8 cellular contexts compared by ENCODE assay signal in the genomic region with DNA sequence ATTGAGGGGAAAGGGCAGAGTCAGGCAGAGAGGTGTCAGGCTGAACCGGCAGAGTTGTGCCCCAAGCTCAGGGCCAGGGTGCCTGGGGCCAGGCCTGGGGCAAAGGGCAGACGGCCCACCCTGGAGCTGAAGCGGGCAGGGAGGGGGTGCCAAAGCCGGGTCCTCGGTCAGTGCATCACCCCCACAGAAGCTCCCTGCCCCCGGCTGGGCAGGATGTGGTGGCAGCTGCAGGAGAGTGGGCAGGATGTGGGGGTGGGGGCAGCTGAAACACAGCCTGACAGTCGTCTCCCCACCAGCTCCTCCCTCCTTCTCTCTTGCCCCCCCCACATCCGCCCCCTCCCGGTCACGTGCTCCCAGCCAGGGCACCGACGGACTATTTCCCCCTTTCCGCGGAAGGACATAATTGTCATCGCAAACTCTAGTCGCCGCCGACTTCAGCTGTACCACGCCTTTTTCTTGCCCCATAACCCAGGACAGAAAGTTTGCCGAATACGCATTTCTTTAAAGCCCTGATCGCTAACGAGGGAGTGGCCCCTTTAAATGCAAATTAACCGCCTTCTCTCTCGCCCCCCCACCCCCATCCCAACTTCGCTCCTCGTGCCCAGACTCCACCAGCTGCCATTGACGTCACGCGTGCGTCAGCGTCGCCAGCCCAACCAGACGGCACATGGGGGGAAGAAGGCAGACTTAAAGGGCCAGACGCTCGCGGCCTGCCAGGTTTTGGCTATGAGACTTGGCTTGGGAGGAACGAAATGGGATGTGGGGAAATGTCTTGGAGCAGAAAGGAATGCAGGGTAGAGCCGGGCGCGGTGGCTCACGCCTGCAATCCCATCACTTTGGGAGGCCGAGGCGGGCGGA. TPM values are rescaled to one million over a fixed set of nuclear protein-coding genes. Genes with fewer than 3 reads are reported as not detected.
A peak's percentile ranks its signal among the peaks of the same experiment; 100 is the strongest.
DNase-seq lines count a peak whose midpoint lies in the region; ATAC-seq and TF ChIP-seq lines count a peak whose summit lies in the region.

No MANE protein-coding gene starts in this region.

- peaks cover 60% of the 10 kb centered on the region for H3K4me1 ChIP-seq in Loucy (ENCODE audit: insufficient read depth, low read length, poor library complexity, severe bottlenecking)
- peaks cover 40% of the 10 kb centered on the region for H3K4me1 ChIP-seq in RWPE2 (ENCODE audit: insufficient read depth, poor library complexity, severe bottlenecking)

- H3K9me3 ChIP-seq in Loucy (ENCODE audit: insufficient read depth, low read depth, low read length), result no peaks in the 10 kb centered on the region
- no peaks in the 10 kb centered on the region for H3K9me3 ChIP-seq in RWPE2 (ENCODE audit: severe bottlenecking)

- H3K9me3 Mint-ChIP-seq in natural killer cell, result no peaks in the 10 kb centered on the region
- H3K9me3 Mint-ChIP-seq in stimulated activated naive B cell treated with anti-CD40 and anti-IgM and Interleukin-4, amounts not matched to agents 10 μg/mL and 1 μg/mL and 100 μg/mL, for 72 hours, result no peaks in the 10 kb centered on the region

- peaks cover 67 to 74% of the 10 kb centered on the region in 2 donors for H3K4me1 Mint-ChIP-seq in natural killer cell
- H3K4me1 Mint-ChIP-seq in stimulated activated naive B cell treated with anti-CD40 and anti-IgM and Interleukin-4, amounts not matched to agents 10 μg/mL and 1 μg/mL and 100 μg/mL, for 72 hours, result peaks cover 50 to 54% of the 10 kb centered on the region in 2 donors

- H3K27ac ChIP-seq in RWPE2 (ENCODE audit: poor library complexity, severe bottlenecking), result peak overlapping the region; percentile 96

- H4K20me1 ChIP-seq in Loucy (ENCODE audit: insufficient read depth, low read length, poor library complexity, severe bottlenecking), result peaks cover 3% of the 10 kb centered on the region

- H3K9ac ChIP-seq in Loucy (ENCODE audit: low read depth, low read length, poor library complexity, severe bottlenecking), result peak overlapping the region; percentile 95

- H3K4me3 Mint-ChIP-seq in natural killer cell, result peak overlapping the region; percentile 85
- H3K4me3 Mint-ChIP-seq in stimulated activated naive B cell treated with anti-CD40 and anti-IgM and Interleukin-4, amounts not matched to agents 10 μg/mL and 1 μg/mL and 100 μg/mL, for 72 hours, result peak overlapping the region; percentile 73 to 79

- DNase-seq in DMS114 treated with DMSO at 0.1 percent for 48 hours (lab: John Stamatoyannopoulos, UW; ENCODE audit: unreplicated experiment) (peak; percentile 97), RWPE2 (ENCODE audit: low spot score) (peak; percentile 99), fibroblast of peridontal ligament (ENCODE audit: extremely low read depth) (peak; percentile 99), natural killer cell (peak; percentile 96)
- peak; percentile 97 for DNase-seq in activated T-helper 9 cell treated with anti-CD3 and anti-CD28 coated beads, Interleukin-2, amount 50 U/mL, for 16 hours (ENCODE audit: low read depth)
- peak; percentile 91 for DNase-seq in stimulated activated naive B cell treated with anti-CD40 and anti-IgM and Interleukin-4, amounts not matched to agents 10 μg/mL and 1 μg/mL and 100 μg/mL, for 72 hours

- peak overlapping the region; percentile 82 for H3K4me2 ChIP-seq in Loucy (ENCODE audit: low read depth, low read length, poor library complexity, severe bottlenecking)

- 0 out of 2 replicates have a peak overlapping the region, but pooled peaks have one; percentile 30 for H2AFZ ChIP-seq in Loucy (ENCODE audit: low read length)

- H3K27me3 ChIP-seq in Loucy (ENCODE audit: insufficient read depth, low read length, poor library complexity, severe bottlenecking) (no peaks in the 10 kb centered on the region), RWPE2 (ENCODE audit: insufficient read depth, poor library complexity, severe bottlenecking) (no peaks in the 10 kb centered on the region)

- H3K36me3 ChIP-seq in Loucy (ENCODE audit: insufficient read depth, low read length) (no peaks in the 10 kb centered on the region), RWPE2 (ENCODE audit: low read depth) (no peaks in the 10 kb centered on the region)

- intact Hi-C loops in natural killer cell (cut with micrococcal nuclease), result loop anchor here (1.0 to 5.0 kb wide), 3 partner anchors 16 to 168 kb away; a partner anchor contains a TSS

- no peaks in the 10 kb centered on the region for H3K27me3 Mint-ChIP-seq in natural killer cell (ENCODE audit: low read depth in 2 of 2)
- no peaks in the 10 kb centered on the region for H3K27me3 Mint-ChIP-seq in stimulated activated naive B cell treated with anti-CD40 and anti-IgM and Interleukin-4, amounts not matched to agents 10 μg/mL and 1 μg/mL and 100 μg/mL, for 72 hours

- H3K4me3 ChIP-seq in Loucy (ENCODE audit: low read length, poor library complexity, severe bottlenecking) (peak overlapping the region; percentile 64), RWPE2 (ENCODE audit: severe bottlenecking) (peak overlapping the region; percentile 15)

- H3K79me2 ChIP-seq in Loucy (ENCODE audit: insufficient read depth, low read length), result peaks cover 22% of the 10 kb centered on the region

- peak overlapping the region; percentile 96 to 99 for H3K27ac Mint-ChIP-seq in natural killer cell
- H3K27ac Mint-ChIP-seq in stimulated activated naive B cell treated with anti-CD40 and anti-IgM and Interleukin-4, amounts not matched to agents 10 μg/mL and 1 μg/mL and 100 μg/mL, for 72 hours, result peak overlapping the region; percentile 98

- TF ChIP-seq CTCF in Loucy (conservative IDR thresholded peaks at IDR 0.05; ENCODE audit: low read length), result no peak
- TF ChIP-seq CTCF in RWPE2 (IDR thresholded peaks at IDR 0.05; ENCODE audit: poor library complexity, severe bottlenecking), result no peak
- TF ChIP-seq CTCF in natural killer cell (IDR thresholded peaks at IDR 0.05), result no peak

- H3K36me3 Mint-ChIP-seq in natural killer cell, result no peaks in the 10 kb centered on the region
- H3K36me3 Mint-ChIP-seq in stimulated activated naive B cell treated with anti-CD40 and anti-IgM and Interleukin-4, amounts not matched to agents 10 μg/mL and 1 μg/mL and 100 μg/mL, for 72 hours, result peaks cover 4 to 6% of the 10 kb centered on the region in 2 donors

- H3F3A ChIP-seq in Loucy (ENCODE audit: low read depth), result peaks cover 5% of the 10 kb centered on the region; the same call in 1 of the 2 replicates

- H3K9me2 ChIP-seq in Loucy (replicated peaks; ENCODE audit: low read depth, low read length), result no peaks in the 10 kb centered on the region

- ATAC-seq in GM21723 (IDR thresholded peaks at IDR 0.05; ENCODE audit: unreplicated experiment) (peak; percentile 35), RWPE2 (ENCODE audit: low read depth) (peak; percentile 34), natural killer cell (peak; percentile 48 to 73 (median 58))
- peak; percentile 42 to 51 for ATAC-seq in stimulated activated naive B cell treated with anti-CD40 and anti-IgM and Interleukin-4, amounts not matched to agents 10 μg/mL and 1 μg/mL and 100 μg/mL, for 72 hours (replicated peaks)

RNA-seq across cellular contexts. Expression of a gene that starts 4.5 kb away (rescaled TPM):
- total RNA-seq in natural killer cell, result 100 to 1,000 TPM; 232 to 298 (median 284) TPM

Comparison
In these comparisons a context has a peak if more than half of its experiments do, and no peak if none do; other contexts are left out.
1. Peak in every context shown above with its lines: DNase-seq, ATAC-seq, H3K4me3 ChIP-seq and H3K27ac ChIP-seq.